In genomic region chr15:71374607-71375352, GRCh38 we compare ENCODE assay signal across 15 cellular contexts.
DNase-seq lines count a peak whose midpoint lies in the region; ATAC-seq and TF ChIP-seq lines count a peak whose summit lies in the region.
"Had no signal": no experiment of that assay in that cellular context is flagged by ENCODE, and none has a peak within 500 bp of the region (broad histone marks: within the 10 kb centered on the region; RNA-seq: fewer than 3 reads in every experiment).

No MANE protein-coding gene starts in this region.

- H3K9me3 ChIP-seq in HEK293 (ENCODE audit: control insufficient read depth, insufficient read depth, low read depth, low read length) (no peaks in the 10 kb centered on the region), right cardiac atrium (ENCODE audit: control insufficient read depth, low read length) (no peaks in the 10 kb centered on the region)

- POLR2A ChIA-PET in HEK293 (lab: Yijun Ruan, JAX): no interaction called here

- intact Hi-C loops in right cardiac atrium (cut with DNase I): no loop called here

- 59% methylated on average over 6 of the region's 6 CpGs for WGBS in right cardiac atrium
- WGBS in urinary bladder: 35% methylated on average over 6 of the region's 6 CpGs

- in situ Hi-C loops in GM13977 (cut with MboI; ENCODE audit: low pct_unique_long_range_greater_than_20kb, low sequenced_read_pairs, unreplicated experiment): no loop called here

- H3K4me1 ChIP-seq in HEK293 (ENCODE audit: control insufficient read depth, insufficient read depth, low read length) (no peaks in the 10 kb centered on the region), right cardiac atrium (ENCODE audit: control insufficient read depth, insufficient read depth, low read length) (no peaks in the 10 kb centered on the region), urinary bladder (ENCODE audit: insufficient read depth) (no peaks in the 10 kb centered on the region)

- DNase-seq in dedifferentiated amniotic fluid mesenchymal stem cell (ENCODE audit: extremely low spot score) (peak; percentile 54), right cardiac atrium (no peak), GM13977 (ENCODE audit: low spot score) (no peak)
- no peak for DNase-seq in activated CD4-positive, CD25-positive, alpha-beta regulatory T cell treated with anti-CD3 and anti-CD28 coated beads, Interleukin-2, amount 50 U/mL, for 72 hours
- DNase-seq: activated B cell treated with CpG ODN at 0.5 μM for 24 hours; activated CD8-positive, alpha-beta memory T cell treated with anti-CD3 and anti-CD28 coated beads, Interleukin-2, amount 50 U/mL, for 48 hours; cerebellar nuclear complex; islet precursor cell; naive B cell; stimulated activated CD4-positive, alpha-beta T cell treated with anti-CD3 and anti-CD28 coated beads, Interleukin-4, amount 100 ng/mL, for 1 hour; stimulated activated naive B cell treated with anti-CD40 and anti-IgM and Interleukin-4, amounts not matched to agents 10 μg/mL and 1 μg/mL and 100 μg/mL, for 72 hours had no signal

- H3K27ac ChIP-seq in HEK293 (ENCODE audit: extremely low read depth, low read depth, low read length) (no peak overlapping the region), right cardiac atrium (ENCODE audit: low read length) (no peak overlapping the region), urinary bladder (ENCODE audit: low read depth) (peak overlapping the region; percentile 33)

- no peaks in the 10 kb centered on the region for H3K36me3 ChIP-seq in HEK293 (ENCODE audit: control insufficient read depth in 2 of 2, insufficient read depth in 1 of 2, low read length in 2 of 2)
- no peaks in the 10 kb centered on the region for H3K36me3 ChIP-seq in urinary bladder (ENCODE audit: insufficient read depth)

- CTCF ChIA-PET in HEK293 (lab: Yijun Ruan, JAX): interaction anchor here (1.6 kb wide), 1 partner anchor 11 kb away, joined by 9 read pairs; no protein-coding TSS in a partner anchor

- peak; percentile 59 to 88 for ATAC-seq in right cardiac atrium
- no peak for ATAC-seq in GM21825 (IDR thresholded peaks at IDR 0.05; ENCODE audit: unreplicated experiment)
- ATAC-seq: activated naive CD4-positive, alpha-beta T cell treated with anti-CD3 and anti-CD28 coated beads, Interleukin-2, amount 50 U/mL, for 72 hours; stimulated activated naive B cell treated with anti-CD40 and anti-IgM and Interleukin-4, amounts not matched to agents 10 μg/mL and 1 μg/mL and 100 μg/mL, for 72 hours had no signal

- TF ChIP-seq CTCF in HEK293 (tag by site-specific recombination; IDR thresholded peaks at IDR 0.05) (no peak), GM13977 (IDR thresholded peaks at IDR 0.05; ENCODE audit: extremely low read depth, insufficient read depth, missing control alignments) (no peak)

- H3K4me3 ChIP-seq in HEK293 (ENCODE audit: low read depth, low read length) (no peak overlapping the region), right cardiac atrium (ENCODE audit: low read length) (no peak overlapping the region), urinary bladder (ENCODE audit: low read depth, low read length) (no peak overlapping the region)

- no peaks in the 10 kb centered on the region for H3K27me3 ChIP-seq in right cardiac atrium (ENCODE audit: control insufficient read depth, insufficient read depth)

TF ChIP-seq in HEK293, 187 proteins besides CTCF, POLR2A, EP300 and RAD21:
- peak; percentile 88 for TF ChIP-seq KLF1 (tag by site-specific recombination; IDR thresholded peaks at IDR 0.05)
- 0 out of 2 replicates have a peak, but pooled peaks have one; percentile 8 for TF ChIP-seq BCL6B (tag by site-specific recombination; IDR thresholded peaks at IDR 0.05)
- no peak for TF ChIP-seq ZSCAN16 (tag by site-specific recombination; IDR thresholded peaks at IDR 0.05)
